Comparison of ENCODE assay signal across 27 cellular contexts in the genomic region with DNA sequence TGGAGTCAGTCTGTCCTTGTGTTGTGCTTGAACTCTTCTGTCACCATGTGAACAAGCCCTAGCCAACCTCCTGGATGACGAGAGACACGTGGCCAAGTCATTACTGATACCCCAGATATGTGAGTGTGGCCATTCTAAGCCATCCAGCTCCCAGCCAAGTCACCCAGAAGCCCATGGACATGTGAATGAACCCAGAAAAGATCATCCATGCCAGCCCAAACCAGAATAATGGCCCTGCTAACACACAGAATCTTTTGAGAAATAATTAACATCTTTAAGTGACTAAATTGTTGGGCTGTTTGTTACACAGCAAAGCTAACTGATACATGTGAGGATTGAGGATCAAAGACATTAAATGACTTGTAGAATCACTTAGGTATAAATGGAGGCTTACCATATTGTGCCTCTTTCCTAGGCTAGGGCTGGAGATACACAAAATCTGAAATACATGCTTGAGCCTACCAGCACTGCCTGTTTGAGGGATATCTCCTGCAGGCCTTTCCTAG. TPM values are rescaled to one million over a fixed set of nuclear protein-coding genes. Genes with fewer than 3 reads are reported as not detected.
"Had no signal": no experiment of that assay in that cellular context is flagged by ENCODE, and none has a peak within 500 bp of the region (broad histone marks: within the 10 kb centered on the region; RNA-seq: fewer than 3 reads in every experiment).

No MANE protein-coding gene starts in this region.

- DNase-seq: islet precursor cell; left ventricle myocardium inferior; mesendoderm; naive B cell; nephron progenitor cell; nucleus accumbens; pancreas; retina; right cardiac atrium; sigmoid colon; small intestine; stimulated activated CD4-positive, alpha-beta T cell treated with anti-CD3 and anti-CD28 coated beads, Interleukin-1b, Interleukin-23, amount 100 ng/mL, for 48 hours; stimulated activated CD4-positive, alpha-beta T cell treated with anti-CD3 and anti-CD28 coated beads, Interleukin-2, amount 100 ng/mL, for 48 hours; stimulated activated CD4-positive, alpha-beta T cell treated with anti-CD3 and anti-CD28 coated beads, Interleukin-4, amount 100 ng/mL, for 4 hours; stimulated activated CD8-positive, alpha-beta memory T cell treated with anti-CD3 and anti-CD28 coated beads, Interleukin-4, amount 100 ng/mL, for 48 hours; stimulated activated naive CD4-positive, alpha-beta T cell treated with Interleukin-2 at 50 U/mL for 16 hours; stimulated activated naive CD8-positive, alpha-beta T cell treated with anti-CD3 and anti-CD28 coated beads, Interleukin-15, amount 100 ng/mL, for 72 hours; substantia nigra; transverse colon; upper lobe of left lung had no signal

- H3K4me2 ChIP-seq: hepatocyte had no signal

- H3K4me3 Mint-ChIP-seq: mesothelial cell of epicardium; naive B cell; nephron progenitor cell; stimulated activated memory B cell treated with anti-CD40 and anti-IgM and Interleukin-4, amounts not matched to agents 10 μg/mL and 1 μg/mL and 100 μg/mL, for 72 hours; stimulated activated naive CD8-positive, alpha-beta T cell treated with anti-CD3 and anti-CD28 coated beads, Interleukin-15, amount 100 ng/mL, for 72 hours had no signal

- H3K4me3 ChIP-seq: hepatocyte, left ventricle myocardium inferior, lung, pancreas, prostate gland, sigmoid colon, transverse colon, upper lobe of left lung, vagina had no signal

- H3K4me1 Mint-ChIP-seq: naive B cell; stimulated activated memory B cell treated with anti-CD40 and anti-IgM and Interleukin-4, amounts not matched to agents 10 μg/mL and 1 μg/mL and 100 μg/mL, for 72 hours; stimulated activated naive CD8-positive, alpha-beta T cell treated with anti-CD3 and anti-CD28 coated beads, Interleukin-15, amount 100 ng/mL, for 72 hours had no signal

- H3K27ac ChIP-seq: hepatocyte, left ventricle myocardium inferior, pancreas, prostate gland, sigmoid colon, transverse colon, upper lobe of left lung, vagina had no signal

- H3K27me3 ChIP-seq: hepatocyte, pancreas, sigmoid colon, transverse colon, upper lobe of left lung, vagina had no signal

- H3K27ac Mint-ChIP-seq: naive B cell; nephron progenitor cell; stimulated activated memory B cell treated with anti-CD40 and anti-IgM and Interleukin-4, amounts not matched to agents 10 μg/mL and 1 μg/mL and 100 μg/mL, for 72 hours; stimulated activated naive CD8-positive, alpha-beta T cell treated with anti-CD3 and anti-CD28 coated beads, Interleukin-15, amount 100 ng/mL, for 72 hours had no signal

- H2AFZ ChIP-seq: hepatocyte had no signal

- ATAC-seq: pancreas; right cardiac atrium; stimulated activated memory B cell treated with anti-CD40 and anti-IgM and Interleukin-4, amounts not matched to agents 10 μg/mL and 1 μg/mL and 100 μg/mL, for 72 hours; stimulated activated naive CD8-positive, alpha-beta T cell treated with anti-CD3 and anti-CD28 coated beads, Interleukin-15, amount 100 ng/mL, for 72 hours had no signal

- H3K36me3 ChIP-seq: left ventricle myocardium inferior, prostate gland, sigmoid colon, transverse colon, upper lobe of left lung, vagina had no signal

- H3K4me1 ChIP-seq: prostate gland, sigmoid colon had no signal

- H3K9me3 ChIP-seq: pancreas, prostate gland, upper lobe of left lung, vagina had no signal

- FAIRE-seq: pancreas, small intestine had no signal

- H3K79me2 ChIP-seq: hepatocyte had no signal

- H3K36me3 Mint-ChIP-seq: stimulated activated memory B cell treated with anti-CD40 and anti-IgM and Interleukin-4, amounts not matched to agents 10 μg/mL and 1 μg/mL and 100 μg/mL, for 72 hours had no signal

RNA-seq across cellular contexts. Expression of a gene that starts 38.2 kb away (rescaled TPM):
- total RNA-seq: mononuclear cell had no signal
